Comparison of ENCODE assay signal across 2 cellular contexts in genomic region chr15:89817701-89818280, GRCh38.
TF ChIP-seq lines count a peak whose summit lies in the region.

No MANE protein-coding gene starts in this region.

TF ChIP-seq in IMR-90, 13 proteins besides CTCF, POLR2A, EP300 and RAD21 (continued from another document):
- TF ChIP-seq BHLHE40 (IDR thresholded peaks at IDR 0.05; ENCODE audit: low read depth, low read length) (peak; percentile 74; the same call in 1 of the 2 replicates), CHD1 (IDR thresholded peaks at IDR 0.05; ENCODE audit: low read depth, low read length) (no peak), RCOR1 (IDR thresholded peaks at IDR 0.05; ENCODE audit: insufficient replicate concordance, low read length) (no peak), MXI1 (IDR thresholded peaks at IDR 0.05; ENCODE audit: borderline replicate concordance, low read depth, low read length) (no peak), FOS (IDR thresholded peaks at IDR 0.05; ENCODE audit: low read depth, low read length) (no peak)
TF ChIP-seq in IMR-90: peak in this region for 2.

TF ChIP-seq in SK-N-SH treated with all-trans-retinoic acid at 6 μM for 48 hours, 23 proteins besides CTCF, POLR2A, EP300 and RAD21 (continued from another document):
- no peak for TF ChIP-seq TSHZ2 (CRISPR knock-in tag; IDR thresholded peaks at IDR 0.05)
- no peak for TF ChIP-seq ISL1 (CRISPR knock-in tag; IDR thresholded peaks at IDR 0.05)
- no peak for TF ChIP-seq SNAI2 (CRISPR knock-in tag; IDR thresholded peaks at IDR 0.05)
- TF ChIP-seq, protein P1, sequence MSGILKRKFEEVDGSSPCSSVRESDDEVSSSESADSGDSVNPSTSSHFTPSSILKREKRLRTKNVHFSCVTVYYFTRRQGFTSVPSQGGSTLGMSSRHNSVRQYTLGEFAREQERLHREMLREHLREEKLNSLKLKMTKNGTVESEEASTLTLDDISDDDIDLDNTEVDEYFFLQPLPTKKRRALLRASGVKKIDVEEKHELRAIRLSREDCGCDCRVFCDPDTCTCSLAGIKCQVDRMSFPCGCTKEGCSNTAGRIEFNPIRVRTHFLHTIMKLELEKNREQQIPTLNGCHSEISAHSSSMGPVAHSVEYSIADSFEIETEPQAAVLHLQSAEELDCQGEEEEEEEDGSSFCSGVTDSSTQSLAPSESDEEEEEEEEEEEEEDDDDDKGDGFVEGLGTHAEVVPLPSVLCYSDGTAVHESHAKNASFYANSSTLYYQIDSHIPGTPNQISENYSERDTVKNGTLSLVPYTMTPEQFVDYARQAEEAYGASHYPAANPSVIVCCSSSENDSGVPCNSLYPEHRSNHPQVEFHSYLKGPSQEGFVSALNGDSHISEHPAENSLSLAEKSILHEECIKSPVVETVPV (CRISPR knock-in tag; IDR thresholded peaks at IDR 0.05) = no peak
- no peak for TF ChIP-seq PATZ1 (CRISPR knock-in tag; IDR thresholded peaks at IDR 0.05; ENCODE audit: borderline replicate concordance)
